Comparison of ENCODE assay signal across 22 cellular contexts in the genomic region with DNA sequence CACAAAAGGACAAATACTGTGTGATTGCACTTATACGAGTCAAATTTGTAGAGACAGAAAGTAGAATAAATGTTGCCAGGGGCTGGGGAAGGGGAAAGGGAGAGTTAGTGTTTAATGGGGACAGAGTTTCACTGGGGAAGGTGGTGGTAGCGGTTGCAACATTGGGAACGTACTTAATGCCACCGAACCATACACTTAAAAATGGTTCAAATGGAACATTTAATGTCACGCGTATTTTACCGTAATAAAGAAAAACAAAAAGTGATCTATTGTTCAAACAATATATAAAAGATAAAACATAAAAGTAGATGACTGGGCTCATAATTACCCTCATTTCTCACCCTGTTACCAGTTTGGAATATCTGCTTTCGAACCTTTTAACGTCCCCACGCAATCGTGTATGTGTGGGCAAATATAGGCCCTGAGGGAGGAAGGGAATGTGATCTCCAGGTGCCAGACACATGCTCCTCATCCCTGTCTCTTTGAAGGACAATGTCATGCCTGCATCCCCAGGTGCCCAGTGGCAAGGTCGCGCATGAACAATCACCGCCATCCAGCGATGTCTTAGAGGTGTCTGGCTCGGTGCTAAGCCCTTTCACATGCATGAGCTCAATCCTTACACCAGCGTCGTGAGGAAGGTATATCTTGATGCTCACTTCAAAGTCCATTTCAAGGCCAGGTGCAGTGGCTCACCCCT. TPM values are rescaled to one million over a fixed set of nuclear protein-coding genes. Genes with fewer than 3 reads are reported as not detected.
DNase-seq lines count a peak whose midpoint lies in the region; ATAC-seq, FAIRE-seq and TF ChIP-seq lines count a peak whose summit lies in the region.
"Had no signal": no experiment of that assay in that cellular context is flagged by ENCODE, and none has a peak within 500 bp of the region (broad histone marks: within the 10 kb centered on the region; RNA-seq: fewer than 3 reads in every experiment).

No MANE protein-coding gene starts in this region.

- no peaks in the 10 kb centered on the region for H3K27me3 ChIP-seq in Caco-2 (replicated peaks; ENCODE audit: control insufficient read depth, insufficient read depth, low read length)
- no peaks in the 10 kb centered on the region for H3K27me3 ChIP-seq in IMR-90 (ENCODE audit: control insufficient read depth, insufficient read depth, low read length)
- H3K27me3 ChIP-seq in H1 (replicated peaks in 1 of 4; ENCODE audit: control insufficient read depth in 3 of 4, extremely low read depth in 1 of 4, insufficient read depth in 3 of 4, low read length in 3 of 4), result no peaks in the 10 kb centered on the region; a peak in 1 of 7 replicates
- no peaks in the 10 kb centered on the region for H3K27me3 ChIP-seq in ovary

- H4K91ac ChIP-seq in IMR-90 (ENCODE audit: insufficient read depth, low read depth, low read length), result peak overlapping the region; percentile 85
- H4K91ac ChIP-seq in H1 (replicated peaks; ENCODE audit: insufficient read length, low read length), result no peak overlapping the region

- H3K4me1 ChIP-seq in Caco-2 (peaks cover 80% of the 10 kb centered on the region), IMR-90 (ENCODE audit: control insufficient read depth, insufficient read depth, low read length) (peaks cover 39% of the 10 kb centered on the region), H1 (replicated peaks in 1 of 4; ENCODE audit: control insufficient read depth in 3 of 4, insufficient read depth in 4 of 4, low read length in 3 of 4) (peaks cover 0 to 17% (median 9%) of the 10 kb centered on the region in 4 experiments; a peak in 6 of 7 replicates), ovary (ENCODE audit: insufficient read depth) (peaks cover 16% of the 10 kb centered on the region)
- H3K4me1 ChIP-seq: gastrocnemius medialis, parathyroid adenoma had no signal

- peak overlapping the region; percentile 97 for H2AK5ac ChIP-seq in IMR-90 (ENCODE audit: low read depth, low read length)
- H2AK5ac ChIP-seq in H1 (ENCODE audit: low read depth, low read length), result peak overlapping the region; percentile 45; the same call in 1 of the 2 replicates

- CTCF ChIA-PET in Caco-2 (lab: Charles Lee), result no interaction called here
- CTCF ChIA-PET in IMR-90 (lab: Yijun Ruan, JAX), result no interaction called here
- CTCF ChIA-PET in H1 (lab: Charles Lee; ENCODE audit: partially characterized antibody), result interaction anchor here (2.2 kb wide), 1 partner anchor 32 kb away, joined by 6 read pairs; no protein-coding TSS in a partner anchor

- POLR2A ChIA-PET in Caco-2 (lab: Charles Lee), result no interaction called here
- POLR2A ChIA-PET in IMR-90 (lab: Charles Lee; ENCODE audit: unreplicated experiment), result interaction anchor here (0.6 to 1.1 kb wide), 2 partner anchors 36 to 1734 kb away, joined by 3 read pairs; partner anchors contain the start of gene LIF
- POLR2A ChIA-PET in H1 (lab: Charles Lee; ENCODE audit: partially characterized antibody), result interaction anchor here (0.7 kb wide), 1 partner anchor 15 kb away, joined by 3 read pairs; no protein-coding TSS in a partner anchor

- H2BK5ac ChIP-seq in IMR-90 (ENCODE audit: low read depth, low read length, poor library complexity, severe bottlenecking), result peak overlapping the region; percentile 62
- H2BK5ac ChIP-seq in H1 (ENCODE audit: low read depth, low read length), result peak overlapping the region; percentile 40; the same call in 1 of the 2 replicates

- H2BK120ac ChIP-seq in IMR-90 (ENCODE audit: low read depth, low read length) (peak overlapping the region; percentile 91), H1 (replicated peaks; ENCODE audit: low read depth, low read length) (no peak overlapping the region)

- WGBS in IMR-90 (ENCODE audit: extremely low coverage in 2 of 2, insufficient read length in 1 of 2), 2 experiments, result 95% methylated on average over 4 of the region's 18 CpGs; no CpG with 5 or more reads in 1 of the 2 experiments
- 91% methylated on average over 18 of the region's 18 CpGs; no CpG with 5 or more reads in 1 of the 2 experiments for WGBS in H1 (ENCODE audit: extremely low coverage in 1 of 2, insufficient coverage in 1 of 2, insufficient read length in 1 of 2, insufficient replicate concordance in 2 of 2, low coverage in 1 of 2, low lambda C conversion rate in 2 of 2, missing lambda C conversion rate in 1 of 2), 2 experiments
- 95 to 97% (median 95%) methylated on average over 18 of the region's 18 CpGs for WGBS in ovary, 3 donors

- FAIRE-seq in H1 (lab: Jason Lieb, UNC), result no peak

- peak overlapping the region; percentile 91 for H2BK20ac ChIP-seq in IMR-90 (ENCODE audit: low read depth, low read length)
- H2BK20ac ChIP-seq in H1 (ENCODE audit: low read length), result 0 out of 2 replicates have a peak overlapping the region, but pooled peaks have one; percentile 11

- peak overlapping the region; percentile 53; the same call in 1 of the 2 replicates for H2BK12ac ChIP-seq in H1 (ENCODE audit: low read depth, low read length)

- H3K14ac ChIP-seq in IMR-90 (replicated peaks; ENCODE audit: low read depth, low read length) (peak overlapping the region; percentile 42), H1 (ENCODE audit: insufficient read length) (no peak overlapping the region)

- TF ChIP-seq POLR2A in IMR-90 (IDR thresholded peaks at IDR 0.05; ENCODE audit: low read depth, low read length) (no peak), H1 (IDR thresholded peaks at IDR 0.05; ENCODE audit: control extremely low read depth in 1 of 2, low read depth in 2 of 2, low read length in 2 of 2) (no peak), ovary (IDR thresholded peaks at IDR 0.05) (no peak)

- peak overlapping the region; percentile 60 to 67 for H4K8ac ChIP-seq in IMR-90 (ENCODE audit: low read depth in 2 of 2, low read length in 2 of 2)
- no peak overlapping the region for H4K8ac ChIP-seq in H1 (ENCODE audit: extremely low read depth, insufficient read depth, low read length)

- in situ Hi-C loops in IMR-90 (cut with MboI; ENCODE audit: low sequenced_read_pairs), result no loop called here

- no peak overlapping the region for H2AFZ ChIP-seq in IMR-90 (replicated peaks; ENCODE audit: low read length, poor library complexity)
- no peak overlapping the region for H2AFZ ChIP-seq in H1 (ENCODE audit: low read length)
- H2AFZ ChIP-seq: parathyroid adenoma had no signal

- no peaks in the 10 kb centered on the region for H3K27me3 Mint-ChIP-seq in Caco-2 (ENCODE audit: insufficient read depth, unreplicated experiment)
- H3K27me3 Mint-ChIP-seq: activated CD4-positive, alpha-beta memory T cell treated with anti-CD3 and anti-CD28 coated beads for 36 hours; T-cell had no signal

- H3K56ac ChIP-seq in IMR-90 (ENCODE audit: extremely low read depth, insufficient read depth, low read length) (no peak overlapping the region), H1 (replicated peaks; ENCODE audit: insufficient read length, low read depth, low read length) (no peak overlapping the region)

- dilution Hi-C loops in IMR-90 (cut with HindIII; ENCODE audit: low sequenced_read_pairs, unreplicated experiment), result no loop called here

- no peaks in the 10 kb centered on the region for H4K20me1 ChIP-seq in IMR-90 (ENCODE audit: insufficient read depth, low read length)
- no peaks in the 10 kb centered on the region for H4K20me1 ChIP-seq in H1 (replicated peaks in 1 of 2; ENCODE audit: control insufficient read depth in 1 of 2, insufficient read depth in 2 of 2, low read length in 2 of 2)

- no peaks in the 10 kb centered on the region for H3K79me2 ChIP-seq in H1 (ENCODE audit: control insufficient read depth in 1 of 2, insufficient read depth in 2 of 2, low read length in 2 of 2)
- H3K79me2 ChIP-seq: parathyroid adenoma had no signal

- H3K79me1 ChIP-seq in IMR-90 (ENCODE audit: low read depth in 1 of 2, low read length in 2 of 2), result 0 out of 4 replicates have a peak, but pooled peaks cover 0 to 15% of the 10 kb centered on the region in 2 experiments
- H3K79me1 ChIP-seq in H1 (ENCODE audit: low read depth, low read length), result no peaks in the 10 kb centered on the region

- no peaks in the 10 kb centered on the region for H3K9me3 ChIP-seq in Caco-2
- no peaks in the 10 kb centered on the region for H3K9me3 ChIP-seq in IMR-90 (ENCODE audit: control insufficient read depth, insufficient read depth, low read length)
- no peaks in the 10 kb centered on the region for H3K9me3 ChIP-seq in H1 (ENCODE audit: insufficient read depth in 2 of 2, low read depth in 1 of 2, low read length in 1 of 2)
- no peaks in the 10 kb centered on the region for H3K9me3 ChIP-seq in ovary
- H3K9me3 ChIP-seq: gastrocnemius medialis had no signal

- no peak for TF ChIP-seq EP300 in H1 (IDR thresholded peaks at IDR 0.05; ENCODE audit: borderline replicate concordance in 1 of 2, low read depth in 2 of 2, low read length in 2 of 2)
- TF ChIP-seq EP300 in ovary (IDR thresholded peaks at IDR 0.05), result no peak

- H3K18ac ChIP-seq in IMR-90 (ENCODE audit: low read depth, low read length) (peak overlapping the region; percentile 80), H1 (ENCODE audit: extremely low read depth, low read length) (no peak overlapping the region)

- H3K27ac ChIP-seq in IMR-90 (ENCODE audit: insufficient read depth, low read length) (peak overlapping the region; percentile 34), H1 (ENCODE audit: low read depth, low read length) (no peak overlapping the region), ovary (no peak overlapping the region)
- H3K27ac ChIP-seq: gastrocnemius medialis, parathyroid adenoma, VCaP had no signal

- H3K4me2 ChIP-seq in IMR-90 (ENCODE audit: low read depth, low read length) (no peak overlapping the region), H1 (ENCODE audit: insufficient read depth in 1 of 2, low read depth in 2 of 2, low read length in 2 of 2) (no peak overlapping the region)

- no TSS peak for BruUV-seq in Caco-2 (replicated peaks; lab: Mats Ljungman, UMichigan)
- BruUV-seq in IMR-90 (replicated peaks; lab: Mats Ljungman, UMichigan), result no TSS peak

- H3K36me3 ChIP-seq in Caco-2 (ENCODE audit: control insufficient read depth, insufficient read depth, low read length) (no peaks in the 10 kb centered on the region), IMR-90 (ENCODE audit: control insufficient read depth, insufficient read depth, low read length) (no peaks in the 10 kb centered on the region), H1 (ENCODE audit: control insufficient read depth in 2 of 4, insufficient read depth in 4 of 4, low read length in 3 of 4) (no peaks in the 10 kb centered on the region), ovary (no peaks in the 10 kb centered on the region)
- H3K36me3 ChIP-seq: gastrocnemius medialis had no signal

- peak overlapping the region; percentile 87 for H3K4ac ChIP-seq in IMR-90 (ENCODE audit: low read depth, low read length)
- H3K4ac ChIP-seq in H1 (replicated peaks; ENCODE audit: insufficient read length, low read depth, low read length), result no peak overlapping the region

- no peak for TF ChIP-seq CTCF in Caco-2 (IDR thresholded peaks at IDR 0.05; ENCODE audit: insufficient read depth in 1 of 2, low read depth in 1 of 2, low read length in 1 of 2, severe bottlenecking in 1 of 2, unreplicated experiment in 1 of 2)
- TF ChIP-seq CTCF in IMR-90 (conservative IDR thresholded peaks at IDR 0.05; ENCODE audit: low read depth, low read length), result no peak
- TF ChIP-seq CTCF in H1 (IDR thresholded peaks at IDR 0.05; ENCODE audit: control extremely low read depth in 1 of 3, insufficient read depth in 1 of 3, low read depth in 1 of 3, low read length in 3 of 3), result no peak
- no peak for TF ChIP-seq CTCF in ovary (IDR thresholded peaks at IDR 0.05)

- H4K5ac ChIP-seq in IMR-90 (ENCODE audit: low read depth, low read length) (peak overlapping the region; percentile 85), H1 (ENCODE audit: insufficient read length, low read depth, low read length) (no peak overlapping the region)

- H3K23ac ChIP-seq in IMR-90 (ENCODE audit: low read depth, low read length) (0 out of 2 replicates have a peak overlapping the region, but pooled peaks have one; percentile 23), H1 (ENCODE audit: insufficient read length) (no peak overlapping the region)

- H3K9ac ChIP-seq in IMR-90 (ENCODE audit: low read depth, low read length) (no peak overlapping the region), H1 (replicated peaks in 1 of 4; ENCODE audit: extremely low read depth in 1 of 4, low read depth in 3 of 4, low read length in 3 of 4) (no peak overlapping the region)
- H3K9ac ChIP-seq: parathyroid adenoma had no signal

- H2AK9ac ChIP-seq in IMR-90 (replicated peaks; ENCODE audit: low read depth, low read length, poor library complexity), result no peak overlapping the region

- intact Hi-C loops in Caco-2 (cut with micrococcal nuclease; ENCODE audit: unreplicated experiment) (no loop called here), IMR-90 (cut with micrococcal nuclease) (no loop called here), posterior vena cava (cut with DNase I) (no loop called here), ovary (cut with DNase I) (no loop called here)

- TF ChIP-seq RAD21 in IMR-90 (IDR thresholded peaks at IDR 0.05; ENCODE audit: low read length) (no peak), H1 (IDR thresholded peaks at IDR 0.05 in 1 of 2, conservative IDR thresholded peaks at IDR 0.05 in 1 of 2; ENCODE audit: low read depth in 2 of 2, low read length in 2 of 2) (no peak)

- peak overlapping the region; percentile 96 for H2BK15ac ChIP-seq in IMR-90 (ENCODE audit: low read depth, low read length)
- H2BK15ac ChIP-seq in H1 (ENCODE audit: low read length), result no peak overlapping the region

- H3K27ac Mint-ChIP-seq in Caco-2 (ENCODE audit: unreplicated experiment), result peak overlapping the region; percentile 97
- H3K27ac Mint-ChIP-seq: activated CD4-positive, alpha-beta memory T cell treated with anti-CD3 and anti-CD28 coated beads for 36 hours; activated naive CD4-positive, alpha-beta T cell treated with anti-CD3 and anti-CD28 coated beads, Interleukin-2, amount 50 U/mL, for 72 hours; T-cell had no signal

- DNase-seq in Caco-2 (no peak), IMR-90 (no peak), H1 (ENCODE audit: low read depth in 1 of 2, low spot score in 2 of 2) (no peak), posterior vena cava (ENCODE audit: low spot score) (peak; percentile 36), AML-193 (lab: John Stamatoyannopoulos, UW) (no peak), ovary (no peak)
- DNase-seq in activated naive CD4-positive, alpha-beta T cell treated with anti-CD3 and anti-CD28 coated beads, Interleukin-2, amount 50 U/mL, for 16 hours, result no peak
- DNase-seq: activated CD4-positive, alpha-beta memory T cell treated with anti-CD3 and anti-CD28 coated beads for 36 hours; activated T-cell treated with anti-CD3 and anti-CD28 coated beads, Interleukin-2, amount 50 U/mL, for 4 hours; dermis blood vessel endothelial cell; gastrocnemius medialis; Karpas-422; left colon; NCI-H1092 treated with DMSO at 0.1 percent for 48 hours; NCI-H2171 treated with DMSO at 0.1 percent for 48 hours; stimulated activated CD4-positive, alpha-beta T cell treated with anti-CD3 and anti-CD28 coated beads, Interleukin-4, amount 100 ng/mL, for 24 hours; T-cell had no signal

- H3K36me3 Mint-ChIP-seq in Caco-2 (ENCODE audit: insufficient read depth, unreplicated experiment), result peaks cover 17% of the 10 kb centered on the region
- H3K36me3 Mint-ChIP-seq: activated CD4-positive, alpha-beta memory T cell treated with anti-CD3 and anti-CD28 coated beads for 36 hours; brain; T-cell had no signal

- no peak for ATAC-seq in IMR-90 (ENCODE audit: low read depth)
- ATAC-seq: activated naive CD4-positive, alpha-beta T cell treated with anti-CD3 and anti-CD28 coated beads, Interleukin-2, amount 50 U/mL, for 72 hours; activated T-cell treated with anti-CD3 and anti-CD28 coated beads, Interleukin-2, amount 50 U/mL, for 4 hours; gastrocnemius medialis; left colon; T-cell had no signal

- H3K4me3 Mint-ChIP-seq in Caco-2 (ENCODE audit: unreplicated experiment), result no peak overlapping the region
- H3K4me3 Mint-ChIP-seq: activated CD4-positive, alpha-beta memory T cell treated with anti-CD3 and anti-CD28 coated beads for 36 hours; activated T-cell treated with anti-CD3 and anti-CD28 coated beads, Interleukin-2, amount 50 U/mL, for 4 hours; brain; T-cell had no signal

- H3K9me3 Mint-ChIP-seq in Caco-2 (ENCODE audit: unreplicated experiment), result no peaks in the 10 kb centered on the region
- H3K9me3 Mint-ChIP-seq: activated CD4-positive, alpha-beta memory T cell treated with anti-CD3 and anti-CD28 coated beads for 36 hours; activated naive CD4-positive, alpha-beta T cell treated with anti-CD3 and anti-CD28 coated beads, Interleukin-2, amount 50 U/mL, for 72 hours; activated T-cell treated with anti-CD3 and anti-CD28 coated beads, Interleukin-2, amount 50 U/mL, for 4 hours; T-cell had no signal

- no peaks in the 10 kb centered on the region for H3K23me2 ChIP-seq in H1 (ENCODE audit: low read depth, low read length)

- H3K4me3 ChIP-seq in Caco-2 (ENCODE audit: low read depth, low read length), result no peak overlapping the region
- no peak overlapping the region for H3K4me3 ChIP-seq in IMR-90 (ENCODE audit: insufficient read depth, low read depth, low read length)
- H3K4me3 ChIP-seq in H1 (ENCODE audit: extremely low read depth in 1 of 4, insufficient read depth in 2 of 4, low read depth in 3 of 4, low read length in 4 of 4), result no peak overlapping the region
- H3K4me3 ChIP-seq in ovary, result no peak overlapping the region
- H3K4me3 ChIP-seq: gastrocnemius medialis, skin epidermis had no signal

- H3K9me1 ChIP-seq in IMR-90 (ENCODE audit: insufficient read depth, low read length), result peaks cover 35% of the 10 kb centered on the region

- H3K4me1 Mint-ChIP-seq in Caco-2 (ENCODE audit: low read depth, unreplicated experiment), result peaks cover 64% of the 10 kb centered on the region

RNA-seq across cellular contexts. Expression of gene LIF, which starts 35.3 kb away (rescaled TPM):
- total RNA-seq in Caco-2 (2022) (8.0 and 9.7 TPM in 2 replicates), IMR-90 (2012; rRNA removed) (79.4 and 130 TPM in 2 replicates), posterior vena cava (1 to 10 TPM; 2.6 to 8.1 TPM), ovary (1 to 10 TPM in 5 of 7 donors, under 1 TPM in 2; 0.35 to 8.3 (median 1.9) TPM)
- polyA plus RNA-seq in IMR-90 (2012; rRNA removed) (203 and 214 TPM in 2 replicates), H1 (2011; rRNA removed) (3.3 and 4.1 TPM in 2 replicates), ovary (1 to 10 TPM; 1.1 to 3.1 TPM)
- polyA plus RNA-seq in IMR-90 (2012; cell fraction: cytosol; rRNA removed), result 41.6 and 110 TPM in 2 replicates
- 1,609 and 2,085 TPM in 2 replicates for polyA plus RNA-seq in IMR-90 (2012; cell fraction: nucleus; rRNA removed; ENCODE audit: low replicate concordance)
- total RNA-seq in H1 (2021; fragmentation: NEBNext Ultra II Directional; extraction: Animal tissue kit (Norgen Biotek cat#: 25700)), result 3.3 and 3.5 TPM in 2 replicates
- polyA plus RNA-seq in H1 (2011; cell fraction: cytosol; rRNA removed), result 4.0 TPM
- polyA plus RNA-seq in H1 (2011; cell fraction: nucleus; rRNA removed), result 16.5 TPM
- 3.5 to 4.5 TPM (median 3.9 TPM) in 4 replicates for polyA plus RNA-seq in H1 (2012, experiment 1 of 2)
- polyA plus RNA-seq in H1 (2012, experiment 2 of 2), result 2.9 TPM
- 2.2 TPM for polyA plus RNA-seq in H1 (2013, experiment 1 of 2)
- polyA plus RNA-seq in H1 (2013, experiment 2 of 2), result 1.8 TPM
- 9.4 and 9.6 TPM in 2 replicates for polyA minus RNA-seq in H1 (2011; rRNA and poly(A)+ RNA removed)
- 6.2 TPM for polyA minus RNA-seq in H1 (2011; cell fraction: cytosol; rRNA and poly(A)+ RNA removed)
- 4.6 TPM for polyA minus RNA-seq in H1 (2011; cell fraction: nucleus; rRNA and poly(A)+ RNA removed)
- total RNA-seq: gastrocnemius medialis had no signal

RNA-seq across cellular contexts. Expression of gene OSM, which starts 55.4 kb away (rescaled TPM):
- not detected in 2 replicates for total RNA-seq in Caco-2 (2022)
- not detected in 2 replicates for total RNA-seq in IMR-90 (2012; rRNA removed)
- not detected in 2 replicates for polyA plus RNA-seq in IMR-90 (2012; rRNA removed)
- 0.07 TPM in 1 of 2 replicates, not detected in the other for polyA plus RNA-seq in IMR-90 (2012; cell fraction: cytosol; rRNA removed)
- 0.42 and 0.81 TPM in 2 replicates for polyA plus RNA-seq in IMR-90 (2012; cell fraction: nucleus; rRNA removed; ENCODE audit: low replicate concordance)
- total RNA-seq in H1 (2021; fragmentation: NEBNext Ultra II Directional; extraction: Animal tissue kit (Norgen Biotek cat#: 25700)), result not detected in 2 replicates
- not detected in 2 replicates for polyA plus RNA-seq in H1 (2011; rRNA removed)
- not detected for polyA plus RNA-seq in H1 (2011; cell fraction: cytosol; rRNA removed)
- polyA plus RNA-seq in H1 (2011; cell fraction: nucleus; rRNA removed), result not detected
- not detected in 4 replicates for polyA plus RNA-seq in H1 (2012, experiment 1 of 2)
- not detected for polyA plus RNA-seq in H1 (2012, experiment 2 of 2)
- polyA plus RNA-seq in H1 (2013, experiment 1 of 2), result not detected
- polyA plus RNA-seq in H1 (2013, experiment 2 of 2), result not detected
- not detected in 2 replicates for polyA minus RNA-seq in H1 (2011; rRNA and poly(A)+ RNA removed)
- not detected for polyA minus RNA-seq in H1 (2011; cell fraction: cytosol; rRNA and poly(A)+ RNA removed)
- not detected for polyA minus RNA-seq in H1 (2011; cell fraction: nucleus; rRNA and poly(A)+ RNA removed)
- total RNA-seq in posterior vena cava, result 1 to 10 TPM; 1.0 to 2.0 TPM
- 1 to 10 TPM in 4 of 7 donors, under 1 TPM in 2, not detected in 1; 0.73 to 4.5 (median 1.2) TPM for total RNA-seq in ovary
- polyA plus RNA-seq in ovary, result under 1 TPM in 1 of 2 donors, not detected in 1; 0.46 TPM
- total RNA-seq: dermis blood vessel endothelial cell had no signal
